Comparison of ENCODE assay signal across 1 cellular context in the genomic region with DNA sequence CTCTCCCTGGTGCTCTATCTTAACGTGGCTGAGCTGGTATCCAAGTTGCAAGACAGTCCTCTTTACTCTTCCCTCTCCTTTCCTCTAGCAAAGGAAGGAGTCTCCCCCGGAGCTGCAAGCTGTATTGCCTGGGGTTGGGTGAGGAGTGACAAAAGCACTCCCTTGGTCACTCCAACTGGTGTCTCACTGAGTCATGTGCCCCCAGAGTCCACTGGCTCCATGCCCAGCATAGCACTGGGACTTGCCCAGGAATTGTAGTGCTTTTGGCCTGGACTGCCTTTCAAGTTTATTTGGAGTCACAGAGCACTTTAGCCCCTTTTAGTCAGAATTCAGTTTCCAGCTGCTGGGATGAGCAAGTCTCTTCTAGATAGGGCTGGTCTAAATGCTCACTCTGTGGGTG.
TF ChIP-seq lines count a peak whose summit lies in the region.

No MANE protein-coding gene starts in this region.

TF ChIP-seq in HCT116, 20 proteins besides CTCF, POLR2A, EP300 and RAD21 (continued from another document):
- TF ChIP-seq, protein P1, sequence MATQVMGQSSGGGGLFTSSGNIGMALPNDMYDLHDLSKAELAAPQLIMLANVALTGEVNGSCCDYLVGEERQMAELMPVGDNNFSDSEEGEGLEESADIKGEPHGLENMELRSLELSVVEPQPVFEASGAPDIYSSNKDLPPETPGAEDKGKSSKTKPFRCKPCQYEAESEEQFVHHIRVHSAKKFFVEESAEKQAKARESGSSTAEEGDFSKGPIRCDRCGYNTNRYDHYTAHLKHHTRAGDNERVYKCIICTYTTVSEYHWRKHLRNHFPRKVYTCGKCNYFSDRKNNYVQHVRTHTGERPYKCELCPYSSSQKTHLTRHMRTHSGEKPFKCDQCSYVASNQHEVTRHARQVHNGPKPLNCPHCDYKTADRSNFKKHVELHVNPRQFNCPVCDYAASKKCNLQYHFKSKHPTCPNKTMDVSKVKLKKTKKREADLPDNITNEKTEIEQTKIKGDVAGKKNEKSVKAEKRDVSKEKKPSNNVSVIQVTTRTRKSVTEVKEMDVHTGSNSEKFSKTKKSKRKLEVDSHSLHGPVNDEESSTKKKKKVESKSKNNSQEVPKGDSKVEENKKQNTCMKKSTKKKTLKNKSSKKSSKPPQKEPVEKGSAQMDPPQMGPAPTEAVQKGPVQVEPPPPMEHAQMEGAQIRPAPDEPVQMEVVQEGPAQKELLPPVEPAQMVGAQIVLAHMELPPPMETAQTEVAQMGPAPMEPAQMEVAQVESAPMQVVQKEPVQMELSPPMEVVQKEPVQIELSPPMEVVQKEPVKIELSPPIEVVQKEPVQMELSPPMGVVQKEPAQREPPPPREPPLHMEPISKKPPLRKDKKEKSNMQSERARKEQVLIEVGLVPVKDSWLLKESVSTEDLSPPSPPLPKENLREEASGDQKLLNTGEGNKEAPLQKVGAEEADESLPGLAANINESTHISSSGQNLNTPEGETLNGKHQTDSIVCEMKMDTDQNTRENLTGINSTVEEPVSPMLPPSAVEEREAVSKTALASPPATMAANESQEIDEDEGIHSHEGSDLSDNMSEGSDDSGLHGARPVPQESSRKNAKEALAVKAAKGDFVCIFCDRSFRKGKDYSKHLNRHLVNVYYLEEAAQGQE (IDR thresholded peaks at IDR 0.05; ENCODE audit: low read depth): no peak
- TF ChIP-seq TCF7L2 (IDR thresholded peaks at IDR 0.05; ENCODE audit: borderline replicate concordance, extremely low read depth, insufficient read depth, insufficient read length): no peak
- no peak for TF ChIP-seq CEBPB (IDR thresholded peaks at IDR 0.05; ENCODE audit: low read depth)
